24 cellular contexts compared by ENCODE assay signal in genomic region chr22:28837640-28838039, GRCh38.
"Had no signal": no experiment of that assay in that cellular context is flagged by ENCODE, and none has a peak within 500 bp of the region (broad histone marks: within the 10 kb centered on the region; RNA-seq: fewer than 3 reads in every experiment).

No MANE protein-coding gene starts in this region.

- H3K4me2 ChIP-seq: hepatocyte had no signal

- H3K4me3 Mint-ChIP-seq: naive B cell, nephron had no signal

- ATAC-seq: left colon, left ventricle myocardium superior had no signal

- H3K79me2 ChIP-seq: hepatocyte had no signal

- H3K27ac ChIP-seq: dorsolateral prefrontal cortex, hepatocyte, ovary, right atrium auricular region, sigmoid colon, skin epidermis, stomach, thoracic aorta, transverse colon had no signal

- H3K4me3 ChIP-seq: dorsolateral prefrontal cortex, hepatocyte, lung, ovary, right atrium auricular region, sigmoid colon, skin epidermis, stomach, thoracic aorta, transverse colon had no signal

- H3K9me3 Mint-ChIP-seq: naive B cell, nephron had no signal

- H3K27me3 Mint-ChIP-seq: naive B cell had no signal

- H3K27ac Mint-ChIP-seq: naive B cell, nephron had no signal

- H3K36me3 ChIP-seq: ovary, right atrium auricular region, sigmoid colon, stomach, thoracic aorta, transverse colon had no signal

- DNase-seq: cortex of kidney; dorsolateral prefrontal cortex; effector CD8-positive, alpha-beta T cell; foreskin melanocyte; head of caudate nucleus; kidney; left colon; left ventricle myocardium superior; mesenchymal stem cell; naive B cell; nucleus accumbens; sigmoid colon; stimulated activated CD4-positive, alpha-beta T cell treated with anti-CD3 and anti-CD28 coated beads, Interleukin-12 subunit alpha, Interleukin-12 subunit beta, amount 100 ng/mL, for 4 hours; stimulated activated naive CD4-positive, alpha-beta T cell; stomach; substantia nigra; transverse colon had no signal

- H3K4me1 Mint-ChIP-seq: nephron had no signal

- H3K4me1 ChIP-seq: right atrium auricular region, sigmoid colon, stomach, transverse colon had no signal

- H3K9me3 ChIP-seq: ovary, right atrium auricular region, sigmoid colon, stomach, thoracic aorta, transverse colon had no signal

- H2AFZ ChIP-seq: hepatocyte had no signal

- H3K27me3 ChIP-seq: dorsolateral prefrontal cortex, hepatocyte, ovary, right atrium auricular region, sigmoid colon, stomach, transverse colon had no signal
